ENCODE assay signal across 10 cellular contexts in the genomic region with DNA sequence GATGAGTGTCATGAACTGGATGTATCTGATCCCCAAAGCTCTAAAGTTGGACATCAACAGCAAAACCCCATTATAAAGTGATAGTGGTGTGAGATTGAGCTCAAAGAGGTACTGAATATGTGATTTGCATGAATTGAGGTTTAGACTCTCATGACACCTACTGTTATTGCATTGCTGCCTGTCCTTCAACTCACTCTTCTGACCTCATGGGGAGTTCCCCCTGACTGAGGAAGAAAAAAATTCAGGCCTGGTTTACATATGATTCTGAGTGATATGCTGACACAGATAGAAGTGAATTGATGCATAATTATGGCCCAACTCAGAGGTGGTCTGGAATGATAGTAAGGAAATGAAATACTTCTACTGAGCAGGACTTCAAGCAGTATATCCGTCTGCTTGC.
DNase-seq lines count a peak whose midpoint lies in the region; ATAC-seq and TF ChIP-seq lines count a peak whose summit lies in the region.
"Had no signal": no experiment of that assay in that cellular context is flagged by ENCODE, and none has a peak within 500 bp of the region (broad histone marks: within the 10 kb centered on the region; RNA-seq: fewer than 3 reads in every experiment).

No MANE protein-coding gene starts in this region.

- H3K9me3 ChIP-seq in CD4-positive, alpha-beta memory T cell (ENCODE audit: control insufficient read depth in 1 of 2, low read length in 2 of 2): no peaks in the 10 kb centered on the region
- H3K9me3 ChIP-seq in right atrium auricular region (no peaks in the 10 kb centered on the region), upper lobe of right lung (no peaks in the 10 kb centered on the region)
- H3K9me3 ChIP-seq: pancreas had no signal

- peaks cover 0 to 3% (median 0%) of the 10 kb centered on the region in 8 donors for H3K9me3 Mint-ChIP-seq in CD4-positive, alpha-beta memory T cell
- peaks cover 5% of the 10 kb centered on the region for H3K9me3 Mint-ChIP-seq in activated CD8-positive, alpha-beta T cell treated with anti-CD3 and anti-CD28 coated beads for 36 hours
- H3K9me3 Mint-ChIP-seq: activated naive CD4-positive, alpha-beta T cell treated with anti-CD3 and anti-CD28 coated beads, Interleukin-2, amount 50 U/mL, for 24 hours had no signal

- peaks cover 13% of the 10 kb centered on the region for H3K4me1 ChIP-seq in CD4-positive, alpha-beta memory T cell (ENCODE audit: insufficient read depth, low read length)
- H3K4me1 ChIP-seq in right atrium auricular region: no peaks in the 10 kb centered on the region
- H3K4me1 ChIP-seq in upper lobe of right lung: no peaks in the 10 kb centered on the region

- no peak for TF ChIP-seq CTCF in activated CD8-positive, alpha-beta T cell treated with anti-CD3 and anti-CD28 coated beads for 36 hours (IDR thresholded peaks at IDR 0.05)
- TF ChIP-seq CTCF in right atrium auricular region (IDR thresholded peaks at IDR 0.05) (no peak), upper lobe of right lung (IDR thresholded peaks at IDR 0.05) (no peak)

- H3K27me3 ChIP-seq in CD4-positive, alpha-beta memory T cell (ENCODE audit: insufficient read depth, low read length): no peaks in the 10 kb centered on the region
- H3K27me3 ChIP-seq in right atrium auricular region: no peaks in the 10 kb centered on the region
- no peaks in the 10 kb centered on the region for H3K27me3 ChIP-seq in upper lobe of right lung
- H3K27me3 ChIP-seq: pancreas had no signal

- H3K4me3 ChIP-seq in CD4-positive, alpha-beta memory T cell (ENCODE audit: low read length in 2 of 2): no peak overlapping the region
- H3K4me3 ChIP-seq in right atrium auricular region: no peak overlapping the region
- no peak overlapping the region for H3K4me3 ChIP-seq in upper lobe of right lung
- H3K4me3 ChIP-seq: pancreas had no signal

- peak; percentile 99 for ATAC-seq in GM19043 (IDR thresholded peaks at IDR 0.05; ENCODE audit: low read depth, unreplicated experiment)
- peak; percentile 100 for ATAC-seq in HG02885 (IDR thresholded peaks at IDR 0.05; ENCODE audit: poor library complexity, unreplicated experiment)
- ATAC-seq in activated CD8-positive, alpha-beta T cell treated with anti-CD3 and anti-CD28 coated beads for 36 hours: peak; percentile 99
- ATAC-seq in upper lobe of right lung: no peak
- ATAC-seq: pancreas had no signal

- peak overlapping the region; percentile 17 to 84 (median 49) for H3K27ac Mint-ChIP-seq in CD4-positive, alpha-beta memory T cell
- no peak overlapping the region for H3K27ac Mint-ChIP-seq in activated CD8-positive, alpha-beta T cell treated with anti-CD3 and anti-CD28 coated beads for 36 hours
- H3K27ac Mint-ChIP-seq: activated naive CD4-positive, alpha-beta T cell treated with anti-CD3 and anti-CD28 coated beads, Interleukin-2, amount 50 U/mL, for 24 hours had no signal

- H3K27ac ChIP-seq in CD4-positive, alpha-beta memory T cell (ENCODE audit: low read depth, low read length): no peak overlapping the region
- H3K27ac ChIP-seq in right atrium auricular region (no peak overlapping the region), upper lobe of right lung (no peak overlapping the region)
- H3K27ac ChIP-seq: pancreas had no signal

- H3K36me3 ChIP-seq in CD4-positive, alpha-beta memory T cell (ENCODE audit: insufficient read depth, low read length): no peaks in the 10 kb centered on the region
- no peaks in the 10 kb centered on the region for H3K36me3 ChIP-seq in right atrium auricular region
- no peaks in the 10 kb centered on the region for H3K36me3 ChIP-seq in upper lobe of right lung
- H3K36me3 ChIP-seq: pancreas had no signal

- no peaks in the 10 kb centered on the region for H3K36me3 Mint-ChIP-seq in CD4-positive, alpha-beta memory T cell
- no peaks in the 10 kb centered on the region for H3K36me3 Mint-ChIP-seq in activated CD8-positive, alpha-beta T cell treated with anti-CD3 and anti-CD28 coated beads for 36 hours (ENCODE audit: low read depth)

- DNase-seq in CD4-positive, alpha-beta memory T cell: peak; percentile 33 to 66 (median 47)
- peak; percentile 45 for DNase-seq in activated CD8-positive, alpha-beta T cell treated with anti-CD3 and anti-CD28 coated beads for 36 hours
- DNase-seq in NCI-H524 (lab: John Stamatoyannopoulos, UW) (no peak), right atrium auricular region (ENCODE audit: low spot score) (no peak), upper lobe of right lung (no peak), NCI-H1694 treated with DMSO at 0.1 percent for 48 hours (lab: John Stamatoyannopoulos, UW) (no peak)
- DNase-seq: pancreas had no signal

- POLR2A ChIA-PET in CD4-positive, alpha-beta memory T cell (lab: Charles Lee; ENCODE audit: partially characterized antibody): interaction anchor here (0.8 to 1.3 kb wide), 3 partner anchors 54 to 75 kb away, joined by 3 to 4 read pairs (median 4); no protein-coding TSS in a partner anchor
- POLR2A ChIA-PET in activated CD8-positive, alpha-beta T cell treated with anti-CD3 and anti-CD28 coated beads for 36 hours (lab: Charles Lee): interaction anchor here (1.0 kb wide), 2 partner anchors 22 to 27 kb away, joined by 3 to 4 read pairs; no protein-coding TSS in a partner anchor

- intact Hi-C loops in CD4-positive, alpha-beta memory T cell (cut with micrococcal nuclease): no loop called here
- intact Hi-C loops in activated CD8-positive, alpha-beta T cell treated with anti-CD3 and anti-CD28 coated beads for 36 hours (cut with micrococcal nuclease): no loop called here
- intact Hi-C loops in upper lobe of right lung (cut with DNase I): no loop called here

- H3K4me3 Mint-ChIP-seq in CD4-positive, alpha-beta memory T cell: no peak overlapping the region
- no peak overlapping the region for H3K4me3 Mint-ChIP-seq in activated CD8-positive, alpha-beta T cell treated with anti-CD3 and anti-CD28 coated beads for 36 hours
- H3K4me3 Mint-ChIP-seq: activated naive CD4-positive, alpha-beta T cell treated with anti-CD3 and anti-CD28 coated beads, Interleukin-2, amount 50 U/mL, for 24 hours had no signal

- CTCF ChIA-PET in CD4-positive, alpha-beta memory T cell (lab: Charles Lee; ENCODE audit: partially characterized antibody): interaction anchor here (0.8 to 1.3 kb wide), 2 partner anchors 22 to 27 kb away, joined by 3 to 5 read pairs; no protein-coding TSS in a partner anchor
- CTCF ChIA-PET in activated CD8-positive, alpha-beta T cell treated with anti-CD3 and anti-CD28 coated beads for 36 hours (lab: Charles Lee): interaction anchor here (0.8 to 1.3 kb wide), 4 partner anchors 28 to 97 kb away, joined by 3 to 4 read pairs (median 3); no protein-coding TSS in a partner anchor

- peaks cover 17 to 22% (median 19%) of the 10 kb centered on the region in 4 donors for H3K4me1 Mint-ChIP-seq in CD4-positive, alpha-beta memory T cell
- peaks cover 21% of the 10 kb centered on the region for H3K4me1 Mint-ChIP-seq in activated CD8-positive, alpha-beta T cell treated with anti-CD3 and anti-CD28 coated beads for 36 hours (ENCODE audit: low read depth)

- no peaks in the 10 kb centered on the region for H3K27me3 Mint-ChIP-seq in CD4-positive, alpha-beta memory T cell
- H3K27me3 Mint-ChIP-seq in activated CD8-positive, alpha-beta T cell treated with anti-CD3 and anti-CD28 coated beads for 36 hours: no peaks in the 10 kb centered on the region
- H3K27me3 Mint-ChIP-seq: activated naive CD4-positive, alpha-beta T cell treated with anti-CD3 and anti-CD28 coated beads, Interleukin-2, amount 50 U/mL, for 24 hours had no signal

Comparison
In these comparisons a context has a peak if more than half of its experiments do, and no peak if none do; other contexts are left out.
1. DNase-seq: peak in CD4-positive, alpha-beta memory T cell (5 of 5) and activated CD8-positive, alpha-beta T cell treated with anti-CD3 and anti-CD28 coated beads for 36 hours (single experiment); none in NCI-H524 (0 of 2), right atrium auricular region (single experiment), upper lobe of right lung (single experiment) and NCI-H1694 treated with DMSO at 0.1 percent for 48 hours (single experiment).